3 cellular contexts compared by ENCODE assay signal in the genomic region with DNA sequence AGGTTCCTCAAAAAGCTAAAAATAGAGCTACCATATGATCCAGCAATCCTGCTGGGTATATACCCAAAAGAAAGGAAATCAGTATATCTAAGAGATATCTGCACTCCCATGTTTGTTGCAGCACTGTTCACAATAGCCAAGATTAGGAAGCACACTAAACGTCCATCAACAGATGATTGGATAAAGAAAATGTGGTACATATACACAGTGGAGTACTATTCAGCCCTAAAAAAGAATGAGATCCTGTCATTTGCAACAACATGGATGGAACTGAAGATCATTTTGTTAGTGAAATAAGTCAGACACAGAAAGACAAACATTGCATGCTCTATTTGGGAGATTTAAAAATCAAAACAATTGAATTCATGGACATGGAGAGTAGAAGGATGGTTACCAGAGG. TPM values are rescaled to one million over a fixed set of nuclear protein-coding genes. Genes with fewer than 3 reads are reported as not detected.
"Had no signal": no experiment of that assay in that cellular context is flagged by ENCODE, and none has a peak within 500 bp of the region (broad histone marks: within the 10 kb centered on the region; RNA-seq: fewer than 3 reads in every experiment).

No MANE protein-coding gene starts in this region.

RNA-seq across cellular contexts. Expression of a gene that starts 21.7 kb away (rescaled TPM):
- total RNA-seq: HT-29, HT1080 had no signal

RNA-seq across cellular contexts. Expression of a gene that starts 22.2 kb away (rescaled TPM):
- total RNA-seq: HepG2, HT-29, HT1080 had no signal
- polyA plus RNA-seq: HepG2 had no signal
